In the genomic region with DNA sequence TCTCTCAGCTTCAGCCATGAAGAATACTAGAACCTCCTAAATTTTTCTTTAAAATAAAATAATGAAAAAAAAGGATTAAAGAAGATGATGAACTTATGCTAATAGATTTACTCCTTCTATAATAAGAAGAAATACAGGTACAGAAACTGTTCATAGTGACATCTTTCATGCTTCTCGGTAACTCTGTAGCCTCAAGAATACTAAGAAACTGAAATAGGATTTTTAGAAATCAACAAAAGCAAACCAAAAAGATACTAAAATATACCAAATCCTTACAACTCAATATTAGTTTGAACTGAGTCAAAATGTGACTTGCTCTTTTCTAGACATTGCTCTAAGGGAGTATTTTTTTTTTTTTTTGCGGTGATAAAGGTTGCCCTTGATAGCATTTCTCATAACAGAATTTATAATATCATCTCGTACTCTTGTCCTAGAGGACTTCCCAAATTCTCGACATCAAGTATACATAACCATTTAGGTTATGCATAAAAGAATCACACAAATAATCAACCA, we compare ENCODE assay signal across 21 cellular contexts. TPM values are rescaled to one million over a fixed set of nuclear protein-coding genes. Genes with fewer than 3 reads are reported as not detected.
A peak's percentile ranks its signal among the peaks of the same experiment; 100 is the strongest.
DNase-seq lines count a peak whose midpoint lies in the region; ATAC-seq and FAIRE-seq lines count a peak whose summit lies in the region.
"Had no signal": no experiment of that assay in that cellular context is flagged by ENCODE, and none has a peak within 500 bp of the region (broad histone marks: within the 10 kb centered on the region; RNA-seq: fewer than 3 reads in every experiment).

No MANE protein-coding gene starts in this region.

- ATAC-seq in activated T-helper 17 cell treated with anti-CD3 and anti-CD28 coated beads, Interleukin-2, amount 50 U/mL, for 72 hours (replicated peaks) = peak; percentile 58
- ATAC-seq: HCT116 had no signal

- H3K27ac Mint-ChIP-seq in activated CD4-positive, alpha-beta T cell treated with anti-CD3 and anti-CD28 coated beads, Interleukin-2, amount 10 ng/mL, durations not matched to agents 7 days and 5 days = peak overlapping the region; percentile 36
- H3K27ac Mint-ChIP-seq in activated T-helper 17 cell treated with anti-CD3 and anti-CD28 coated beads, Interleukin-2, amount 50 U/mL, for 72 hours = no peak overlapping the region

- H3K4me1 Mint-ChIP-seq in activated CD4-positive, alpha-beta T cell treated with anti-CD3 and anti-CD28 coated beads, Interleukin-2, amount 10 ng/mL, durations not matched to agents 7 days and 5 days = peaks cover 14% of the 10 kb centered on the region
- peaks cover 13% of the 10 kb centered on the region for H3K4me1 Mint-ChIP-seq in activated T-helper 17 cell treated with anti-CD3 and anti-CD28 coated beads, Interleukin-2, amount 50 U/mL, for 72 hours

- H3K4me3 Mint-ChIP-seq in activated CD4-positive, alpha-beta T cell treated with anti-CD3 and anti-CD28 coated beads, Interleukin-2, amount 10 ng/mL, durations not matched to agents 7 days and 5 days = no peak overlapping the region
- H3K4me3 Mint-ChIP-seq in activated T-helper 17 cell treated with anti-CD3 and anti-CD28 coated beads, Interleukin-2, amount 50 U/mL, for 72 hours = no peak overlapping the region
- H3K4me3 Mint-ChIP-seq: CD4-positive, alpha-beta T cell had no signal

- DNase-seq in activated CD4-positive, alpha-beta T cell treated with anti-CD3 and anti-CD28 coated beads, Interleukin-2, amount 10 ng/mL, durations not matched to agents 7 days and 5 days = no peak
- DNase-seq in activated CD4-positive, alpha-beta T cell treated with anti-CD3 and anti-CD28 coated beads, Interleukin-2, amount 50 U/mL, for 48 hours = no peak
- DNase-seq in GM19239 (ENCODE audit: insufficient read length, low spot score) = no peak
- no peak for DNase-seq in cerebellar nuclear complex (lab: John Stamatoyannopoulos, UW)
- DNase-seq in HTR-8/SVneo (ENCODE audit: insufficient read length, low spot score) = no peak
- no peak for DNase-seq in NCI-H748 treated with DMSO at 0.1 percent for 48 hours (lab: John Stamatoyannopoulos, UW)
- DNase-seq: AML-193; CD4-positive, alpha-beta T cell; KBM-7; MG63; NCI-H1105 treated with DMSO at 0.1 percent for 48 hours; NCI-H2029; NCI-H446; NCI-H526; RPMI8226; SHP77 had no signal

- POLR2A ChIA-PET in activated CD4-positive, alpha-beta T cell treated with anti-CD3 and anti-CD28 coated beads, Interleukin-2, amount 10 ng/mL, durations not matched to agents 7 days and 5 days (lab: Charles Lee) = no interaction called here

- peak; percentile 57 for FAIRE-seq in GM19239 (lab: Jason Lieb, UNC)
- peak; percentile 24 for FAIRE-seq in islet of Langerhans (lab: Jason Lieb, UNC)
- FAIRE-seq in HTR-8/SVneo (lab: Jason Lieb, UNC) = no peak
- FAIRE-seq: D721Med, GM18507 had no signal

- H3K9me3 Mint-ChIP-seq in activated CD4-positive, alpha-beta T cell treated with anti-CD3 and anti-CD28 coated beads, Interleukin-2, amount 10 ng/mL, durations not matched to agents 7 days and 5 days = no peaks in the 10 kb centered on the region
- no peaks in the 10 kb centered on the region for H3K9me3 Mint-ChIP-seq in activated T-helper 17 cell treated with anti-CD3 and anti-CD28 coated beads, Interleukin-2, amount 50 U/mL, for 72 hours
- H3K9me3 Mint-ChIP-seq: CD4-positive, alpha-beta T cell had no signal

- H3K36me3 Mint-ChIP-seq in activated CD4-positive, alpha-beta T cell treated with anti-CD3 and anti-CD28 coated beads, Interleukin-2, amount 10 ng/mL, durations not matched to agents 7 days and 5 days (ENCODE audit: low read depth) = peaks cover 16% of the 10 kb centered on the region
- peaks cover 71% of the 10 kb centered on the region for H3K36me3 Mint-ChIP-seq in activated T-helper 17 cell treated with anti-CD3 and anti-CD28 coated beads, Interleukin-2, amount 50 U/mL, for 72 hours (ENCODE audit: low read depth)

- H3K27me3 Mint-ChIP-seq in activated CD4-positive, alpha-beta T cell treated with anti-CD3 and anti-CD28 coated beads, Interleukin-2, amount 10 ng/mL, durations not matched to agents 7 days and 5 days = no peaks in the 10 kb centered on the region
- no peaks in the 10 kb centered on the region for H3K27me3 Mint-ChIP-seq in activated T-helper 17 cell treated with anti-CD3 and anti-CD28 coated beads, Interleukin-2, amount 50 U/mL, for 72 hours
- H3K27me3 Mint-ChIP-seq: CD4-positive, alpha-beta T cell had no signal

- CTCF ChIA-PET in activated CD4-positive, alpha-beta T cell treated with anti-CD3 and anti-CD28 coated beads, Interleukin-2, amount 10 ng/mL, durations not matched to agents 7 days and 5 days (lab: Charles Lee) = interaction anchor here (0.7 kb wide), 1 partner anchor 120 kb away, joined by 4 read pairs; no protein-coding TSS in a partner anchor

RNA-seq across cellular contexts. Expression of a gene that starts 42.8 kb away (rescaled TPM):
- 10 to 100 TPM; 34.2 to 39.5 TPM for total RNA-seq in activated CD4-positive, alpha-beta T cell treated with anti-CD3 and anti-CD28 coated beads, Interleukin-2, amount 10 ng/mL, durations not matched to agents 7 days and 5 days
- 10 to 100 TPM; 44.4 to 47.8 TPM for total RNA-seq in activated T-helper 17 cell treated with anti-CD3 and anti-CD28 coated beads, Interleukin-2, amount 50 U/mL, for 72 hours
